ENCODE assay signal across 8 cellular contexts in the genomic region with DNA sequence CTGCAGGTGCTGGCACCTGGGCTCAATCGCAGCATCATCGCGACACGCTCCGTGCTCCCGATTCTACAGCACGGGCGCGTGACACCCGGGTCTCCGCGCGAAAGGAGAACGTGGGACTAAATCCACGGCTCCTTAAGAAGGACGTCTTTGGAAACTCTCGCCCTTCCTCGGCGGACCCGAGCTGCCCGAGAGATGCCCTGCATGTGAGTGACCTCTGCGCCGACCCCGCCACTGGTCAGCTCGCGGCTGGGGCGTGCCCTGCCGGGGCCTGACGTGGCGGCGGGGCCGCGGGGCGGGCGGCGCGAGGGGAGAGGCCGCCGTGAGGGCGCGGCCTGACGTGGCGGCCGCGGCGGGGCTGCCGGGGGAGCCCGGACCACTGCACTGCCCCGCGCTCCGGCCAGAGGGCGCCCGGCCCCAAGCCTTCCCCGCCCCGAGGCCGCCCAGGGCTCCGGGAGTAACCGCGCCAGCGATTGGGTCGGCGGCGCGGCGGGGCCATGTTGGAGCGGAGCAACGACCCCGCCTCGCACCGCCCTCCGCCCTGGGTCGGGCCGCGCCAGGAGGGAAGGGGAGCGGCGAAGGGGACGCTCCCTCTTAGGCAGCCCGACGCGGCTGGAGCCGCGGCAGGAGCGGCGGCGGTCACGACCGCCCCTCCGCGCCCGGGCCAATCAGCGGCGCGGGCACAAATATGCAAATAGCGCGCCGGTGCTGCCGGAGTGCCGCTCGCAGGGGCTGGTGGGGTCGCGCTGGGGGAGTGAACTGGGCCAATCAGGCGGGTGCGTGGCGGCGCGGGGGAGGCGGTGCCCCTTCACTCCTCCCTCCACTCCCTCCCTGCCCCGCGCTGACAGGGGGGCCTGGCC.
A peak's percentile ranks its signal among the peaks of the same experiment; 100 is the strongest.
DNase-seq lines count a peak whose midpoint lies in the region; ATAC-seq, FAIRE-seq and TF ChIP-seq lines count a peak whose summit lies in the region.

No MANE protein-coding gene starts in this region.

- peak overlapping the region; percentile 85 to 98 (median 96) for H3K27ac ChIP-seq in spleen

- ATAC-seq in GM18909 (IDR thresholded peaks at IDR 0.05; ENCODE audit: poor library complexity, unreplicated experiment) (peak; percentile 84), HG03159 (IDR thresholded peaks at IDR 0.05; ENCODE audit: unreplicated experiment) (peak; percentile 85)

- FAIRE-seq in bronchial epithelial cell (lab: Jason Lieb, UNC): no peak

- DNase-seq in AG08396 (ENCODE audit: low spot score) (peak; percentile 99), NCI-H2196 treated with DMSO at 0.1 percent for 48 hours (lab: John Stamatoyannopoulos, UW; ENCODE audit: unreplicated experiment) (peak; percentile 83), bronchial epithelial cell (ENCODE audit: low read depth) (peak; percentile 73), inferior parietal cortex (ENCODE audit: extremely low spot score) (peak; percentile 87), spleen (peak; percentile 99)

- intact Hi-C loops in spleen (cut with DNase I; ENCODE audit: low total_unique reads): loop anchor here (10.0 kb wide), 2 partner anchors 76 to 84 kb away; a partner anchor contains a TSS

- peak; percentile 35; the same call in 1 of the 2 replicates for TF ChIP-seq CTCF in WI38 (IDR thresholded peaks at IDR 0.05; ENCODE audit: low read depth, low read length)
- TF ChIP-seq CTCF in bronchial epithelial cell (IDR thresholded peaks at IDR 0.05; ENCODE audit: insufficient read depth, low read length, severe bottlenecking): peak; percentile 47
- TF ChIP-seq CTCF in spleen (IDR thresholded peaks at IDR 0.05 in 8 of 11, conservative IDR thresholded peaks at IDR 0.05 in 3 of 11): peak in 10 of 11 experiments; percentile 9 to 88 (median 72)

- H3K36me3 ChIP-seq in bronchial epithelial cell (ENCODE audit: control insufficient read depth, insufficient read depth, low read length) (no peaks in the 10 kb centered on the region), spleen (no peaks in the 10 kb centered on the region)

- TF ChIP-seq POLR2A in spleen (IDR thresholded peaks at IDR 0.05): peak in 1 of 3 donors; percentile 17

- 0 to 1% (median 0%) methylated on average over 34 to 109 of the region's 109 CpGs for WGBS in spleen, 5 donors

- H3K9me3 ChIP-seq in spleen: no peaks in the 10 kb centered on the region

- peaks cover 0 to 56% (median 25%) of the 10 kb centered on the region in 6 donors for H3K4me1 ChIP-seq in spleen

- peak overlapping the region; percentile 71 for H3K4me3 ChIP-seq in WI38 (ENCODE audit: low read depth, low read length)
- peak overlapping the region; percentile 68 for H3K4me3 ChIP-seq in bronchial epithelial cell (ENCODE audit: low read depth, low read length)
- H3K4me3 ChIP-seq in spleen: peak overlapping the region; percentile 61 to 94 (median 86)

- H3K27me3 ChIP-seq in bronchial epithelial cell (ENCODE audit: control insufficient read depth, insufficient read depth, low read length) (no peaks in the 10 kb centered on the region), spleen (replicated peaks in 1 of 7) (no peaks in the 10 kb centered on the region)

Comparison
In these comparisons a context has a peak if more than half of its experiments do, and no peak if none do; other contexts are left out.
1. Peak in every context shown above with its lines: DNase-seq, ATAC-seq, H3K4me3 ChIP-seq and H3K27ac ChIP-seq.